ENCODE assay signal across 8 cellular contexts in the genomic region with DNA sequence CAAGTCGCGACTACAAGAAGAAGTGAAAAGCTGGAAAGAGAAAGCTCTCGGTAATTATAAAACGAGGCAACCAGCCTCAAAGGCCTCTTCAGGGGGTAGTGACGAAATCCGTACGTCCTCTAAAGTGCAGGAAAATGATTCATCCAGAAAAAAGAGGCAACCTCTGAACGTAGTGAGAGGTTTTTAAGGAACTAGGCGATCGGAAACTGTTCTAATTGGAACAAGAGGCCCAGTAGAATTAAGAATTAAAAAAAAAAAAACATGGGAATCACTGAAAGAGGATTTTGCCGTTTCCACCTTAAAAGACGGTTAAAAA. TPM values are rescaled to one million over a fixed set of nuclear protein-coding genes. Genes with fewer than 3 reads are reported as not detected.
DNase-seq lines count a peak whose midpoint lies in the region; ATAC-seq lines count a peak whose summit lies in the region.

No MANE protein-coding gene starts in this region.

- H3K27ac ChIP-seq in effector memory CD4-positive, alpha-beta T cell (ENCODE audit: insufficient read depth, low read length, poor library complexity, severe bottlenecking): peak overlapping the region; percentile 97
- peak overlapping the region; percentile 96 for H3K27ac ChIP-seq in naive thymus-derived CD4-positive, alpha-beta T cell (ENCODE audit: low read depth, low read length)

- CTCF ChIA-PET in naive thymus-derived CD4-positive, alpha-beta T cell (lab: Charles Lee): interaction anchor here (0.6 to 4.1 kb wide), 2 partner anchors 12 to 674 kb away, joined by 4 to 41 read pairs; no protein-coding TSS in a partner anchor

- no peaks in the 10 kb centered on the region for H3K9me3 ChIP-seq in effector memory CD4-positive, alpha-beta T cell (ENCODE audit: control insufficient read depth, low read length)
- H3K9me3 ChIP-seq in naive thymus-derived CD4-positive, alpha-beta T cell (ENCODE audit: control insufficient read depth in 2 of 3, low read length in 3 of 3): no peaks in the 10 kb centered on the region

- no peaks in the 10 kb centered on the region for H3K27me3 ChIP-seq in H7 (ENCODE audit: control insufficient read depth, insufficient read depth, low read length)
- no peaks in the 10 kb centered on the region for H3K27me3 ChIP-seq in effector memory CD4-positive, alpha-beta T cell (replicated peaks; ENCODE audit: control insufficient read depth, insufficient read depth, low read length, poor library complexity, severe bottlenecking)
- no peaks in the 10 kb centered on the region for H3K27me3 ChIP-seq in naive thymus-derived CD4-positive, alpha-beta T cell (ENCODE audit: control insufficient read depth in 2 of 2, insufficient read depth in 2 of 2, low read length in 2 of 2)

- H3K27me3 Mint-ChIP-seq in naive thymus-derived CD4-positive, alpha-beta T cell: peaks cover 0 to 5% (median 0%) of the 10 kb centered on the region in 5 donors

- H3K36me3 ChIP-seq in H7 (replicated peaks; ENCODE audit: control insufficient read depth, insufficient read depth, low read length): peaks cover 14% of the 10 kb centered on the region
- peaks cover 21% of the 10 kb centered on the region for H3K36me3 ChIP-seq in effector memory CD4-positive, alpha-beta T cell (ENCODE audit: control insufficient read depth, insufficient read depth, low read length)
- peaks cover 0 to 19% (median 4%) of the 10 kb centered on the region in 3 experiments for H3K36me3 ChIP-seq in naive thymus-derived CD4-positive, alpha-beta T cell (ENCODE audit: control insufficient read depth in 2 of 3, insufficient read depth in 3 of 3, low read length in 3 of 3)

- H3K4me3 Mint-ChIP-seq in naive thymus-derived CD4-positive, alpha-beta T cell: peak overlapping the region; percentile 91 to 99 (median 98)

- H3K4me1 Mint-ChIP-seq in naive thymus-derived CD4-positive, alpha-beta T cell: peaks cover 17 to 47% (median 44%) of the 10 kb centered on the region in 7 donors

- ATAC-seq in naive thymus-derived CD4-positive, alpha-beta T cell: no peak
- ATAC-seq in HG03039 (IDR thresholded peaks at IDR 0.05; ENCODE audit: unreplicated experiment) (no peak), GM19467 (IDR thresholded peaks at IDR 0.05; ENCODE audit: unreplicated experiment) (no peak), GM18858 (IDR thresholded peaks at IDR 0.05; ENCODE audit: unreplicated experiment) (no peak)

- peaks cover 6 to 33% (median 30%) of the 10 kb centered on the region in 5 donors for H3K36me3 Mint-ChIP-seq in naive thymus-derived CD4-positive, alpha-beta T cell

- H3K4me3 ChIP-seq in H7 (ENCODE audit: insufficient read depth, low read depth, low read length): peak overlapping the region; percentile 99
- peak overlapping the region; percentile 92 for H3K4me3 ChIP-seq in effector memory CD4-positive, alpha-beta T cell (ENCODE audit: insufficient read depth, low read depth, low read length, poor library complexity, severe bottlenecking)
- peak overlapping the region; percentile 97 for H3K4me3 ChIP-seq in naive thymus-derived CD4-positive, alpha-beta T cell (ENCODE audit: low read length)

- intact Hi-C loops in naive thymus-derived CD4-positive, alpha-beta T cell (cut with micrococcal nuclease): loop anchor here (2.0 to 10.0 kb wide), 10 partner anchors 31 to 1165 kb away; a partner anchor contains a TSS

- POLR2A ChIA-PET in naive thymus-derived CD4-positive, alpha-beta T cell (lab: Charles Lee): interaction anchor here (0.6 to 4.4 kb wide), 15 partner anchors 10 to 1673 kb away, joined by 3 to 20 read pairs (median 5); a partner anchor contains a TSS

- DNase-seq in H7: no peak
- DNase-seq in RPMI7951 (ENCODE audit: low read depth): peak; percentile 60
- no peak for DNase-seq in effector memory CD4-positive, alpha-beta T cell
- DNase-seq in naive thymus-derived CD4-positive, alpha-beta T cell: peak in 3 of 9 donors; percentile 7 to 47 (median 25)
- no peak for DNase-seq in cortex of kidney (lab: John Stamatoyannopoulos, UW)

- peaks cover 16% of the 10 kb centered on the region for H3K4me1 ChIP-seq in effector memory CD4-positive, alpha-beta T cell (ENCODE audit: control insufficient read depth, insufficient read depth, low read length, poor library complexity, severe bottlenecking)
- H3K4me1 ChIP-seq in naive thymus-derived CD4-positive, alpha-beta T cell (ENCODE audit: control insufficient read depth in 2 of 2, insufficient read depth in 2 of 2, low read length in 2 of 2): peaks cover 27 to 32% of the 10 kb centered on the region in 2 donors

- peaks cover 0 to 5% (median 0%) of the 10 kb centered on the region in 11 donors for H3K9me3 Mint-ChIP-seq in naive thymus-derived CD4-positive, alpha-beta T cell

- peak overlapping the region; percentile 95 to 99 (median 97) for H3K27ac Mint-ChIP-seq in naive thymus-derived CD4-positive, alpha-beta T cell

RNA-seq across cellular contexts. Expression of a gene that starts 1.0 kb away (rescaled TPM):
- total RNA-seq in H7 (2014; rRNA removed; shearing (Covaris generic)): 220 and 262 TPM in 2 replicates
- 209 and 245 TPM in 2 replicates for total RNA-seq in RPMI7951 (2014; rRNA removed; shearing (Covaris generic))
- total RNA-seq in naive thymus-derived CD4-positive, alpha-beta T cell: 100 to 1,000 TPM; 168 to 217 (median 181) TPM
- polyA plus RNA-seq in naive thymus-derived CD4-positive, alpha-beta T cell: 100 to 1,000 TPM; 146 to 164 TPM

RNA-seq across cellular contexts. Expression of a gene that starts 31.1 kb away (rescaled TPM):
- 0.14 and 0.26 TPM in 2 replicates for total RNA-seq in H7 (2014; rRNA removed; shearing (Covaris generic))
- 0.24 and 0.29 TPM in 2 replicates for total RNA-seq in RPMI7951 (2014; rRNA removed; shearing (Covaris generic))
- total RNA-seq in naive thymus-derived CD4-positive, alpha-beta T cell: 1 to 10 TPM in 1 of 5 experiments, under 1 TPM in 3, not detected in 1; 0.43 to 1.8 (median 0.80) TPM
- polyA plus RNA-seq in naive thymus-derived CD4-positive, alpha-beta T cell: under 1 TPM; 0.46 to 0.47 TPM
